In genomic region chr6:70166088-70166958, GRCh38 we compare ENCODE assay signal across 9 cellular contexts.
A peak's percentile ranks its signal among the peaks of the same experiment; 100 is the strongest.
DNase-seq lines count a peak whose midpoint lies in the region; ATAC-seq and TF ChIP-seq lines count a peak whose summit lies in the region.
"Had no signal": no experiment of that assay in that cellular context is flagged by ENCODE, and none has a peak within 500 bp of the region (broad histone marks: within the 10 kb centered on the region; RNA-seq: fewer than 3 reads in every experiment).

No MANE protein-coding gene starts in this region.

- H3K4me1 ChIP-seq in SJCRH30 (peaks cover 43% of the 10 kb centered on the region), right lobe of liver (peaks cover 0 to 3% (median 0%) of the 10 kb centered on the region in 4 donors)

- TF ChIP-seq POLR2A in right lobe of liver (IDR thresholded peaks at IDR 0.05) = no peak

- H3K27ac ChIP-seq in HL-60 (replicated peaks) (no peak overlapping the region), SJCRH30 (peak overlapping the region; percentile 79), right lobe of liver (no peak overlapping the region)

- peak; percentile 3 for DNase-seq in NCI-H1092 treated with DMSO at 0.1 percent for 48 hours (lab: John Stamatoyannopoulos, UW)
- DNase-seq in NCI-H1092 (lab: John Stamatoyannopoulos, UW) = no peak
- DNase-seq in HL-60 (ENCODE audit: low read depth in 1 of 2, low spot score in 1 of 2) = peak in 1 of 2 experiments; percentile 29
- peak; percentile 86 to 92 for DNase-seq in SJCRH30
- peak; percentile 38 for DNase-seq in dermis blood vessel endothelial cell
- peak; percentile 52 to 58 (median 58) for DNase-seq in right lobe of liver
- DNase-seq in superior temporal gyrus (ENCODE audit: extremely low spot score) = peak; percentile 78

- H3K9me3 ChIP-seq in SJCRH30 (replicated peaks) = no peaks in the 10 kb centered on the region
- no peaks in the 10 kb centered on the region for H3K9me3 ChIP-seq in right lobe of liver

- 9% methylated on average over 23 of the region's 24 CpGs for WGBS in right lobe of liver (ENCODE audit: insufficient coverage, low coverage, low lambda C conversion rate, missing lambda C conversion rate)

- no peaks in the 10 kb centered on the region for H3K36me3 ChIP-seq in SJCRH30
- no peaks in the 10 kb centered on the region for H3K36me3 ChIP-seq in right lobe of liver

- H3K27me3 ChIP-seq in HL-60 (ENCODE audit: insufficient read depth, poor library complexity, severe bottlenecking) (peaks cover 12% of the 10 kb centered on the region), SJCRH30 (no peaks in the 10 kb centered on the region), right lobe of liver (peaks cover 0 to 5% of the 10 kb centered on the region in 2 donors)

- TF ChIP-seq CTCF in HL-60 (IDR thresholded peaks at IDR 0.05; ENCODE audit: insufficient read depth, low read length) (peak; percentile 62), right lobe of liver (IDR thresholded peaks at IDR 0.05) (peak; percentile 38 to 76 (median 66))

- intact Hi-C loops in right lobe of liver (cut with DNase I) = loop anchor here in 1 of 2 donors (10.0 kb wide), 1 partner anchor 62 kb away; no protein-coding TSS in a partner anchor

- ATAC-seq in GM21515 (IDR thresholded peaks at IDR 0.05; ENCODE audit: unreplicated experiment) (peak; percentile 97), right lobe of liver (peak; percentile 97 to 98 (median 98))
- ATAC-seq: CD8-positive, alpha-beta T cell had no signal

- H3K4me3 ChIP-seq in HL-60 (replicated peaks; ENCODE audit: insufficient read depth, low read length) (no peak overlapping the region), SJCRH30 (peak overlapping the region; percentile 49), right lobe of liver (no peak overlapping the region)
